20 cellular contexts compared by ENCODE assay signal in genomic region chr1:174871886-174872285, GRCh38.
DNase-seq lines count a peak whose midpoint lies in the region; ATAC-seq and TF ChIP-seq lines count a peak whose summit lies in the region.
"Had no signal": no experiment of that assay in that cellular context is flagged by ENCODE, and none has a peak within 500 bp of the region (broad histone marks: within the 10 kb centered on the region; RNA-seq: fewer than 3 reads in every experiment).

No MANE protein-coding gene starts in this region.

- H4K20me1 ChIP-seq in OCI-LY7 (ENCODE audit: insufficient read depth, low read length) = no peaks in the 10 kb centered on the region
- no peaks in the 10 kb centered on the region for H4K20me1 ChIP-seq in hepatocyte (ENCODE audit: insufficient read depth, poor library complexity, severe bottlenecking)

- peak overlapping the region; percentile 89 for H3K27ac ChIP-seq in OCI-LY7 (ENCODE audit: low read depth, low read length, poor library complexity, severe bottlenecking)
- peak overlapping the region; percentile 68 for H3K27ac ChIP-seq in hepatocyte
- H3K27ac ChIP-seq: heart left ventricle, neutrophil, Peyer's patch had no signal

- H3K4me3 ChIP-seq in OCI-LY7 (ENCODE audit: low read depth, low read length, poor library complexity, severe bottlenecking) (peak overlapping the region; percentile 25), hepatocyte (no peak overlapping the region)
- H3K4me3 ChIP-seq: heart left ventricle, lung, Peyer's patch, skin epidermis had no signal

- POLR2A ChIA-PET in OCI-LY7 (lab: Charles Lee) = interaction anchor here (0.7 to 3.3 kb wide), 8 partner anchors 9 to 411 kb away, joined by 3 to 24 read pairs (median 5); no protein-coding TSS in a partner anchor

- BruUV-seq in OCI-LY7 (replicated peaks; lab: Mats Ljungman, UMichigan) = no TSS peak

- H3K27me3 Mint-ChIP-seq in stimulated activated memory B cell treated with anti-CD40 and anti-IgM and Interleukin-4, amounts not matched to agents 10 μg/mL and 1 μg/mL and 100 μg/mL, for 72 hours = no peaks in the 10 kb centered on the region
- H3K27me3 Mint-ChIP-seq in activated CD8-positive, alpha-beta memory T cell treated with anti-CD3 and anti-CD28 coated beads, Interleukin-2, amount 10 ng/mL, durations not matched to agents 7 days and 5 days = no peaks in the 10 kb centered on the region
- H3K27me3 Mint-ChIP-seq: activated naive CD8-positive, alpha-beta T cell treated with anti-CD3 and anti-CD28 coated beads, Interleukin-2, amount 10 ng/mL, durations not matched to agents 7 days and 5 days had no signal

- H2AFZ ChIP-seq in OCI-LY7 (ENCODE audit: low read length) = peak overlapping the region; percentile 46; the same call in 1 of the 2 replicates
- peak overlapping the region; percentile 0 for H2AFZ ChIP-seq in hepatocyte

- TF ChIP-seq CTCF in OCI-LY7 (conservative IDR thresholded peaks at IDR 0.05; ENCODE audit: low read length) (no peak), hepatocyte (IDR thresholded peaks at IDR 0.05; ENCODE audit: poor library complexity) (no peak)

- peaks cover 47% of the 10 kb centered on the region for H3K4me1 Mint-ChIP-seq in stimulated activated memory B cell treated with anti-CD40 and anti-IgM and Interleukin-4, amounts not matched to agents 10 μg/mL and 1 μg/mL and 100 μg/mL, for 72 hours
- peaks cover 8% of the 10 kb centered on the region for H3K4me1 Mint-ChIP-seq in activated CD8-positive, alpha-beta memory T cell treated with anti-CD3 and anti-CD28 coated beads, Interleukin-2, amount 10 ng/mL, durations not matched to agents 7 days and 5 days
- H3K4me1 Mint-ChIP-seq: activated naive CD8-positive, alpha-beta T cell treated with anti-CD3 and anti-CD28 coated beads, Interleukin-2, amount 10 ng/mL, durations not matched to agents 7 days and 5 days had no signal

- peaks cover 41% of the 10 kb centered on the region for H3K79me2 ChIP-seq in OCI-LY7 (ENCODE audit: insufficient read depth, low read depth, low read length)
- no peaks in the 10 kb centered on the region for H3K79me2 ChIP-seq in hepatocyte

- WGBS in hepatocyte (ENCODE audit: low lambda C conversion rate, missing lambda C conversion rate) = 40% methylated on average over 2 of the region's 2 CpGs

- H3K36me3 ChIP-seq in OCI-LY7 (ENCODE audit: insufficient read depth, low read length) (peaks cover 20% of the 10 kb centered on the region), hepatocyte (replicated peaks; ENCODE audit: insufficient read depth, low read depth) (no peaks in the 10 kb centered on the region)
- H3K36me3 ChIP-seq: heart left ventricle, neutrophil, Peyer's patch had no signal

- peaks cover 13% of the 10 kb centered on the region for H3K36me3 Mint-ChIP-seq in stimulated activated memory B cell treated with anti-CD40 and anti-IgM and Interleukin-4, amounts not matched to agents 10 μg/mL and 1 μg/mL and 100 μg/mL, for 72 hours
- H3K36me3 Mint-ChIP-seq in activated CD8-positive, alpha-beta memory T cell treated with anti-CD3 and anti-CD28 coated beads, Interleukin-2, amount 10 ng/mL, durations not matched to agents 7 days and 5 days = peaks cover 4% of the 10 kb centered on the region

- H3K4me1 ChIP-seq in OCI-LY7 (ENCODE audit: insufficient read depth, low read length, poor library complexity, severe bottlenecking) = peaks cover 53% of the 10 kb centered on the region
- H3K4me1 ChIP-seq in hepatocyte (ENCODE audit: insufficient read depth) = peaks cover 4% of the 10 kb centered on the region
- H3K4me1 ChIP-seq: Peyer's patch had no signal

- peak overlapping the region; percentile 93 for H3K27ac Mint-ChIP-seq in stimulated activated memory B cell treated with anti-CD40 and anti-IgM and Interleukin-4, amounts not matched to agents 10 μg/mL and 1 μg/mL and 100 μg/mL, for 72 hours
- H3K27ac Mint-ChIP-seq in activated CD8-positive, alpha-beta memory T cell treated with anti-CD3 and anti-CD28 coated beads, Interleukin-2, amount 10 ng/mL, durations not matched to agents 7 days and 5 days = no peak overlapping the region
- H3K27ac Mint-ChIP-seq: activated naive CD8-positive, alpha-beta T cell treated with anti-CD3 and anti-CD28 coated beads, Interleukin-2, amount 10 ng/mL, durations not matched to agents 7 days and 5 days had no signal

- H3K4me2 ChIP-seq in OCI-LY7 (ENCODE audit: low read length) (peak overlapping the region; percentile 97), hepatocyte (no peak overlapping the region)

- H3K27me3 ChIP-seq in hepatocyte = no peaks in the 10 kb centered on the region
- H3K27me3 ChIP-seq: heart left ventricle, neutrophil, Peyer's patch had no signal

- peak overlapping the region; percentile 43 for H3K4me3 Mint-ChIP-seq in stimulated activated memory B cell treated with anti-CD40 and anti-IgM and Interleukin-4, amounts not matched to agents 10 μg/mL and 1 μg/mL and 100 μg/mL, for 72 hours
- H3K4me3 Mint-ChIP-seq in activated CD8-positive, alpha-beta memory T cell treated with anti-CD3 and anti-CD28 coated beads, Interleukin-2, amount 10 ng/mL, durations not matched to agents 7 days and 5 days = no peak overlapping the region
- H3K4me3 Mint-ChIP-seq: activated naive CD8-positive, alpha-beta T cell treated with anti-CD3 and anti-CD28 coated beads, Interleukin-2, amount 10 ng/mL, durations not matched to agents 7 days and 5 days had no signal

- intact Hi-C loops in OCI-LY7 (cut with micrococcal nuclease; ENCODE audit: unreplicated experiment) = no loop called here

- peaks cover 14% of the 10 kb centered on the region; the same call in 1 of the 2 replicates for H3K9me3 ChIP-seq in OCI-LY7 (ENCODE audit: low read length)
- H3K9me3 ChIP-seq in hepatocyte (ENCODE audit: low read depth) = no peaks in the 10 kb centered on the region
- H3K9me3 ChIP-seq: heart left ventricle, neutrophil, Peyer's patch had no signal

- CTCF ChIA-PET in OCI-LY7 (lab: Charles Lee; ENCODE audit: unreplicated experiment) = no interaction called here
- CTCF ChIA-PET in activated CD8-positive, alpha-beta memory T cell treated with anti-CD3 and anti-CD28 coated beads, Interleukin-2, amount 10 ng/mL, durations not matched to agents 7 days and 5 days (lab: Charles Lee) = no interaction called here

- H3K9me2 ChIP-seq in OCI-LY7 (ENCODE audit: insufficient read depth, low read length) = no peaks in the 10 kb centered on the region
- no peaks in the 10 kb centered on the region for H3K9me2 ChIP-seq in hepatocyte (replicated peaks; ENCODE audit: insufficient read depth)

- ATAC-seq in stimulated activated memory B cell treated with anti-CD40 and anti-IgM and Interleukin-4, amounts not matched to agents 10 μg/mL and 1 μg/mL and 100 μg/mL, for 72 hours = no peak
- ATAC-seq in activated CD8-positive, alpha-beta memory T cell treated with anti-CD3 and anti-CD28 coated beads, Interleukin-2, amount 10 ng/mL, durations not matched to agents 7 days and 5 days = no peak
- ATAC-seq in HG02759 (IDR thresholded peaks at IDR 0.05; ENCODE audit: unreplicated experiment) = no peak
- ATAC-seq: heart left ventricle had no signal

- DNase-seq in NCI-H2081 (lab: John Stamatoyannopoulos, UW) = peak; percentile 16 to 51
- DNase-seq in NCI-H2081 treated with DMSO at 0.1 percent for 48 hours (lab: John Stamatoyannopoulos, UW) = no peak
- no peak for DNase-seq in OCI-LY7 (ENCODE audit: low spot score)
- DNase-seq in hepatocyte (ENCODE audit: low spot score) = no peak
- no peak for DNase-seq in activated CD8-positive, alpha-beta memory T cell treated with anti-CD3 and anti-CD28 coated beads, Interleukin-2, amount 10 ng/mL, durations not matched to agents 7 days and 5 days
- DNase-seq in nucleus accumbens (lab: John Stamatoyannopoulos, UW) = no peak
- DNase-seq: 8988T; activated naive CD8-positive, alpha-beta T cell treated with anti-CD3 and anti-CD28 coated beads, Interleukin-2, amount 10 ng/mL, durations not matched to agents 7 days and 5 days; activated T-cell treated with anti-CD3 and anti-CD28 coated beads, Interleukin-2, amount 50 U/mL, for 1 hour; cerebellar nuclear complex; GF-D8; heart left ventricle; NCI-H446 treated with DMSO at 0.1 percent for 48 hours; Peyer's patch; T-helper 1 cell had no signal

- H3K9me3 Mint-ChIP-seq in stimulated activated memory B cell treated with anti-CD40 and anti-IgM and Interleukin-4, amounts not matched to agents 10 μg/mL and 1 μg/mL and 100 μg/mL, for 72 hours = peaks cover 5% of the 10 kb centered on the region
- no peaks in the 10 kb centered on the region for H3K9me3 Mint-ChIP-seq in activated CD8-positive, alpha-beta memory T cell treated with anti-CD3 and anti-CD28 coated beads, Interleukin-2, amount 10 ng/mL, durations not matched to agents 7 days and 5 days (ENCODE audit: low read depth)

Comparison
In these comparisons a context has a peak if more than half of its experiments do, and no peak if none do; other contexts are left out.
1. DNase-seq: peak in NCI-H2081 (2 of 2); none in NCI-H2081 treated with DMSO at 0.1 percent for 48 hours (single experiment), OCI-LY7 (single experiment), hepatocyte (single experiment), activated CD8-positive, alpha-beta memory T cell treated with anti-CD3 and anti-CD28 coated beads, Interleukin-2, amount 10 ng/mL, durations not matched to agents 7 days and 5 days (single experiment) and nucleus accumbens (0 of 56).